ENCODE assay signal across 12 cellular contexts in the genomic region with DNA sequence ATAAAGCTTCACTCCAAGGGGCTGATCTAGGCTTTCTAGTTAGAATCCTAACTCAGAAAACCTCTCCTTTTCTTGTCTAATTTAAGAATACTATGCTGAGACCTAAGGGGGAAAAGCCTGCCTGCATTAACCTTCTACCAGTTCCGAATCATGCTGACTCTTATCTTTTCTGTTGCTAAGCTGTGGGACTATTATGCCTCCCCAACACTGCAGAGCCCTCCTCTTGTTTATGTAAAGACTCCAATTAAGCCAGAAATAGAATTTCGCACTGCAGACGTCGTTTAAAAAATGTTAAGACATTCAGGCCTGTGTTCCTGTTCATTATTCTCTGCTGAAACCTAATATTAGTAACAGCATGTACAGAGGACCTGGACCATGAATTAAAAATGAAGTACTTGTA.
"Had no signal": no experiment of that assay in that cellular context is flagged by ENCODE, and none has a peak within 500 bp of the region (broad histone marks: within the 10 kb centered on the region; RNA-seq: fewer than 3 reads in every experiment).

No MANE protein-coding gene starts in this region.

- H3K4me1 ChIP-seq: psoas muscle had no signal

- H3K4me3 Mint-ChIP-seq: activated CD8-positive, alpha-beta T cell treated with anti-CD3 and anti-CD28 coated beads for 36 hours; activated naive CD8-positive, alpha-beta T cell treated with anti-CD3 and anti-CD28 coated beads, Interleukin-2, amount 10 ng/mL, durations not matched to agents 7 days and 5 days; naive B cell had no signal

- H3K4me1 Mint-ChIP-seq: activated naive CD8-positive, alpha-beta T cell treated with anti-CD3 and anti-CD28 coated beads, Interleukin-2, amount 10 ng/mL, durations not matched to agents 7 days and 5 days; naive B cell had no signal

- H3K36me3 Mint-ChIP-seq: activated naive CD8-positive, alpha-beta T cell treated with anti-CD3 and anti-CD28 coated beads, Interleukin-2, amount 10 ng/mL, durations not matched to agents 7 days and 5 days; naive B cell had no signal

- H3K27ac ChIP-seq: psoas muscle, VCaP had no signal

- H3K27ac Mint-ChIP-seq: activated CD8-positive, alpha-beta T cell treated with anti-CD3 and anti-CD28 coated beads for 36 hours; activated naive CD8-positive, alpha-beta T cell treated with anti-CD3 and anti-CD28 coated beads, Interleukin-2, amount 10 ng/mL, durations not matched to agents 7 days and 5 days; naive B cell had no signal

- H3K9me3 ChIP-seq: psoas muscle had no signal

- H3K27me3 Mint-ChIP-seq: activated CD8-positive, alpha-beta T cell treated with anti-CD3 and anti-CD28 coated beads for 36 hours; naive B cell had no signal

- H3K9me3 Mint-ChIP-seq: activated CD8-positive, alpha-beta T cell treated with anti-CD3 and anti-CD28 coated beads for 36 hours; activated naive CD8-positive, alpha-beta T cell treated with anti-CD3 and anti-CD28 coated beads, Interleukin-2, amount 10 ng/mL, durations not matched to agents 7 days and 5 days had no signal

- DNase-seq: activated CD8-positive, alpha-beta memory T cell treated with anti-CD3 and anti-CD28 coated beads, Interleukin-2, amount 50 U/mL, for 4 hours; activated CD8-positive, alpha-beta T cell treated with anti-CD3 and anti-CD28 coated beads for 36 hours; activated naive CD8-positive, alpha-beta T cell treated with anti-CD3 and anti-CD28 coated beads, Interleukin-2, amount 10 ng/mL, durations not matched to agents 7 days and 5 days; aorta; hypothalamus; naive B cell; nucleus accumbens; psoas muscle; stimulated activated naive CD4-positive, alpha-beta T cell; substantia nigra; trophoblast cell had no signal
